ENCODE assay signal across 1 cellular context in the genomic region with DNA sequence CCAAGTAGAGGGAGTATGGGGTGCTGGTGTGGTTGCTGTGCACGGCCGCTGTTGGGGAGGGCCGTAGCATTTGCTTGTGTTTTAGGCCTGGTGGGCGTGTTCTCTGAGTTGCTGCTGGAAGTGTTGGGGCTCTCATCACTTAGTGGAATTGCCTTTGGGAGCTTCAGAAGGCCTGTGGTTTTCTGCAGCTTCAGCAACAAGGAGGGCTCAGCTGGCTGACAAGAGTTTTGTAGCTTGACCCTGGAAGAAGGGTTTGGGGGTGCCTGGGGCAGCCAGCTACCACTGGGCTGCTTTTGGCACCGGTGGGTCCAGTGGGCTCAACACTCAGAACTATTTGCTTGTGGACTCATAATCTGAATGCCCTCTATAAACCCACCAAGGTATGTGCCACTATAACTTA.
TF ChIP-seq lines count a peak whose summit lies in the region.

No MANE protein-coding gene starts in this region.

TF ChIP-seq in SK-N-SH treated with all-trans-retinoic acid at 6 μM for 48 hours, 23 proteins besides CTCF, POLR2A, EP300 and RAD21:
- TF ChIP-seq ZFP3 (CRISPR knock-in tag; IDR thresholded peaks at IDR 0.05) (no peak), SNAI2 (CRISPR knock-in tag; IDR thresholded peaks at IDR 0.05) (no peak), ZNF565 (CRISPR knock-in tag; conservative IDR thresholded peaks at IDR 0.05; ENCODE audit: low read depth) (no peak), TOX (CRISPR knock-in tag; IDR thresholded peaks at IDR 0.05; ENCODE audit: borderline replicate concordance) (no peak), ZNF8 (CRISPR knock-in tag; IDR thresholded peaks at IDR 0.05) (no peak), OSR1 (CRISPR knock-in tag; IDR thresholded peaks at IDR 0.05) (no peak), ISL1 (CRISPR knock-in tag; IDR thresholded peaks at IDR 0.05) (no peak), RARB (CRISPR knock-in tag; IDR thresholded peaks at IDR 0.05) (no peak), ZFP30 (CRISPR knock-in tag; IDR thresholded peaks at IDR 0.05) (no peak), ZC3H10 (CRISPR knock-in tag; IDR thresholded peaks at IDR 0.05) (no peak), PPARA (CRISPR knock-in tag; IDR thresholded peaks at IDR 0.05; ENCODE audit: borderline replicate concordance) (no peak), CSDC2 (CRISPR knock-in tag; IDR thresholded peaks at IDR 0.05) (no peak), BACH2 (CRISPR knock-in tag; IDR thresholded peaks at IDR 0.05; ENCODE audit: borderline replicate concordance) (no peak)
- TF ChIP-seq, protein P1, sequence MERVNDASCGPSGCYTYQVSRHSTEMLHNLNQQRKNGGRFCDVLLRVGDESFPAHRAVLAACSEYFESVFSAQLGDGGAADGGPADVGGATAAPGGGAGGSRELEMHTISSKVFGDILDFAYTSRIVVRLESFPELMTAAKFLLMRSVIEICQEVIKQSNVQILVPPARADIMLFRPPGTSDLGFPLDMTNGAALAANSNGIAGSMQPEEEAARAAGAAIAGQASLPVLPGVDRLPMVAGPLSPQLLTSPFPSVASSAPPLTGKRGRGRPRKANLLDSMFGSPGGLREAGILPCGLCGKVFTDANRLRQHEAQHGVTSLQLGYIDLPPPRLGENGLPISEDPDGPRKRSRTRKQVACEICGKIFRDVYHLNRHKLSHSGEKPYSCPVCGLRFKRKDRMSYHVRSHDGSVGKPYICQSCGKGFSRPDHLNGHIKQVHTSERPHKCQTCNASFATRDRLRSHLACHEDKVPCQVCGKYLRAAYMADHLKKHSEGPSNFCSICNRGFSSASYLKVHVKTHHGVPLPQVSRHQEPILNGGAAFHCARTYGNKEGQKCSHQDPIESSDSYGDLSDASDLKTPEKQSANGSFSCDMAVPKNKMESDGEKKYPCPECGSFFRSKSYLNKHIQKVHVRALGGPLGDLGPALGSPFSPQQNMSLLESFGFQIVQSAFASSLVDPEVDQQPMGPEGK (CRISPR knock-in tag; IDR thresholded peaks at IDR 0.05; ENCODE audit: borderline replicate concordance): no peak
- TF ChIP-seq, protein P2, sequence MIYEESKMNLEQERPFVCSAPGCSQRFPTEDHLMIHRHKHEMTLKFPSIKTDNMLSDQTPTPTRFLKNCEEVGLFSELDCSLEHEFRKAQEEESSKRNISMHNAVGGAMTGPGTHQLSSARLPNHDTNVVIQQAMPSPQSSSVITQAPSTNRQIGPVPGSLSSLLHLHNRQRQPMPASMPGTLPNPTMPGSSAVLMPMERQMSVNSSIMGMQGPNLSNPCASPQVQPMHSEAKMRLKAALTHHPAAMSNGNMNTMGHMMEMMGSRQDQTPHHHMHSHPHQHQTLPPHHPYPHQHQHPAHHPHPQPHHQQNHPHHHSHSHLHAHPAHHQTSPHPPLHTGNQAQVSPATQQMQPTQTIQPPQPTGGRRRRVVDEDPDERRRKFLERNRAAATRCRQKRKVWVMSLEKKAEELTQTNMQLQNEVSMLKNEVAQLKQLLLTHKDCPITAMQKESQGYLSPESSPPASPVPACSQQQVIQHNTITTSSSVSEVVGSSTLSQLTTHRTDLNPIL (CRISPR knock-in tag; IDR thresholded peaks at IDR 0.05; ENCODE audit: low read depth): no peak
- TF ChIP-seq, protein P3, sequence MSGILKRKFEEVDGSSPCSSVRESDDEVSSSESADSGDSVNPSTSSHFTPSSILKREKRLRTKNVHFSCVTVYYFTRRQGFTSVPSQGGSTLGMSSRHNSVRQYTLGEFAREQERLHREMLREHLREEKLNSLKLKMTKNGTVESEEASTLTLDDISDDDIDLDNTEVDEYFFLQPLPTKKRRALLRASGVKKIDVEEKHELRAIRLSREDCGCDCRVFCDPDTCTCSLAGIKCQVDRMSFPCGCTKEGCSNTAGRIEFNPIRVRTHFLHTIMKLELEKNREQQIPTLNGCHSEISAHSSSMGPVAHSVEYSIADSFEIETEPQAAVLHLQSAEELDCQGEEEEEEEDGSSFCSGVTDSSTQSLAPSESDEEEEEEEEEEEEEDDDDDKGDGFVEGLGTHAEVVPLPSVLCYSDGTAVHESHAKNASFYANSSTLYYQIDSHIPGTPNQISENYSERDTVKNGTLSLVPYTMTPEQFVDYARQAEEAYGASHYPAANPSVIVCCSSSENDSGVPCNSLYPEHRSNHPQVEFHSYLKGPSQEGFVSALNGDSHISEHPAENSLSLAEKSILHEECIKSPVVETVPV (CRISPR knock-in tag; IDR thresholded peaks at IDR 0.05): no peak
- TF ChIP-seq, protein P4, sequence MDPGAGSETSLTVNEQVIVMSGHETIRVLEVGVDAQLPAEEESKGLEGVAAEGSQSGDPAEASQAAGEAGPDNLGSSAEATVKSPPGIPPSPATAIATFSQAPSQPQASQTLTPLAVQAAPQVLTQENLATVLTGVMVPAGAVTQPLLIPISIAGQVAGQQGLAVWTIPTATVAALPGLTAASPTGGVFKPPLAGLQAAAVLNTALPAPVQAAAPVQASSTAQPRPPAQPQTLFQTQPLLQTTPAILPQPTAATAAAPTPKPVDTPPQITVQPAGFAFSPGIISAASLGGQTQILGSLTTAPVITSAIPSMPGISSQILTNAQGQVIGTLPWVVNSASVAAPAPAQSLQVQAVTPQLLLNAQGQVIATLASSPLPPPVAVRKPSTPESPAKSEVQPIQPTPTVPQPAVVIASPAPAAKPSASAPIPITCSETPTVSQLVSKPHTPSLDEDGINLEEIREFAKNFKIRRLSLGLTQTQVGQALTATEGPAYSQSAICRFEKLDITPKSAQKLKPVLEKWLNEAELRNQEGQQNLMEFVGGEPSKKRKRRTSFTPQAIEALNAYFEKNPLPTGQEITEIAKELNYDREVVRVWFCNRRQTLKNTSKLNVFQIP (CRISPR knock-in tag; IDR thresholded peaks at IDR 0.05; ENCODE audit: borderline replicate concordance, low read depth): no peak
